Comparison of ENCODE assay signal across 14 cellular contexts in genomic region chr19:54373781-54374266, GRCh38. TPM values are rescaled to one million over a fixed set of nuclear protein-coding genes. Genes with fewer than 3 reads are reported as not detected.
DNase-seq lines count a peak whose midpoint lies in the region; ATAC-seq and TF ChIP-seq lines count a peak whose summit lies in the region.
"Had no signal": no experiment of that assay in that cellular context is flagged by ENCODE, and none has a peak within 500 bp of the region (broad histone marks: within the 10 kb centered on the region; RNA-seq: fewer than 3 reads in every experiment).

No MANE protein-coding gene starts in this region.

- no peaks in the 10 kb centered on the region for H3K27me3 ChIP-seq in CD4-positive, CD25-positive, alpha-beta regulatory T cell (ENCODE audit: control insufficient read depth, insufficient read depth, low read length)
- H3K27me3 ChIP-seq in MM.1S (replicated peaks; ENCODE audit: insufficient read depth, low read length) (peaks cover 6% of the 10 kb centered on the region; the same call in 1 of the 2 replicates), adrenal gland (no peaks in the 10 kb centered on the region)
- no peaks in the 10 kb centered on the region for H3K27me3 ChIP-seq in naive thymus-derived CD4-positive, alpha-beta T cell (ENCODE audit: control insufficient read depth in 2 of 2, insufficient read depth in 2 of 2, low read length in 2 of 2)

- H3K27ac Mint-ChIP-seq in CD4-positive, CD25-positive, alpha-beta regulatory T cell = no peak overlapping the region
- peak overlapping the region in 6 of 9 donors; percentile 14 to 79 (median 42) for H3K27ac Mint-ChIP-seq in naive thymus-derived CD4-positive, alpha-beta T cell
- H3K27ac Mint-ChIP-seq: WTC11 had no signal

- H3K27me3 Mint-ChIP-seq in CD4-positive, CD25-positive, alpha-beta regulatory T cell = peaks cover 15% of the 10 kb centered on the region
- H3K27me3 Mint-ChIP-seq in naive thymus-derived CD4-positive, alpha-beta T cell = peaks cover 0 to 41% (median 0%) of the 10 kb centered on the region in 5 donors

- TF ChIP-seq CTCF in MM.1S (IDR thresholded peaks at IDR 0.05; ENCODE audit: low read length) (no peak), adrenal gland (IDR thresholded peaks at IDR 0.05) (no peak)

- peaks cover 26 to 83% (median 60%) of the 10 kb centered on the region in 4 donors for H3K4me1 Mint-ChIP-seq in CD4-positive, CD25-positive, alpha-beta regulatory T cell
- H3K4me1 Mint-ChIP-seq in naive thymus-derived CD4-positive, alpha-beta T cell = peaks cover 54 to 89% (median 79%) of the 10 kb centered on the region in 7 donors
- H3K4me1 Mint-ChIP-seq: WTC11 had no signal

- 57 to 75% (median 60%) methylated on average over 4 of the region's 4 CpGs for WGBS in adrenal gland, 4 donors

- H3K9me3 Mint-ChIP-seq in CD4-positive, CD25-positive, alpha-beta regulatory T cell = no peaks in the 10 kb centered on the region
- H3K9me3 Mint-ChIP-seq in naive thymus-derived CD4-positive, alpha-beta T cell = peaks cover 0 to 6% (median 0%) of the 10 kb centered on the region in 11 donors

- H3K9me2 ChIP-seq in MM.1S (replicated peaks; ENCODE audit: insufficient read depth, low read length) = no peaks in the 10 kb centered on the region

- H3K27ac ChIP-seq in CD4-positive, CD25-positive, alpha-beta regulatory T cell (ENCODE audit: insufficient read depth, low read length, poor library complexity, severe bottlenecking) = no peak overlapping the region
- H3K27ac ChIP-seq in MM.1S (ENCODE audit: low read length) (peak overlapping the region; percentile 51; the same call in 1 of the 2 replicates), adrenal gland (peak overlapping the region in 2 of 5 donors; percentile 38 to 83)
- no peak overlapping the region for H3K27ac ChIP-seq in naive thymus-derived CD4-positive, alpha-beta T cell (ENCODE audit: low read depth, low read length)
- H3K27ac ChIP-seq: esophagus muscularis mucosa had no signal

- no peaks in the 10 kb centered on the region for H4K20me1 ChIP-seq in MM.1S (ENCODE audit: insufficient read depth, low read length)

- H3K4me2 ChIP-seq in MM.1S (ENCODE audit: low read depth, low read length) = no peak overlapping the region; the same call in 1 of the 2 replicates

- CTCF ChIA-PET in naive thymus-derived CD4-positive, alpha-beta T cell (lab: Charles Lee) = interaction anchor here (2.8 to 2.9 kb wide), 2 partner anchors 14 to 17 kb away, joined by 13 to 17 read pairs; no protein-coding TSS in a partner anchor

- DNase-seq in CD4-positive, CD25-positive, alpha-beta regulatory T cell = no peak
- DNase-seq in MM.1S = peak; percentile 66
- peak in 5 of 7 donors; percentile 33 to 65 (median 54) for DNase-seq in adrenal gland
- DNase-seq in naive thymus-derived CD4-positive, alpha-beta T cell = no peak
- DNase-seq in SW480 (ENCODE audit: low spot score) = no peak
- DNase-seq in cortex of kidney (lab: John Stamatoyannopoulos, UW) = no peak
- DNase-seq: activated effector memory CD4-positive, alpha-beta T cell treated with anti-CD3 and anti-CD28 coated beads, Interleukin-2, amount 50 U/mL, for 16 hours; cerebellar nuclear complex; COR-L47 had no signal

- no peaks in the 10 kb centered on the region for H3K9me3 ChIP-seq in CD4-positive, CD25-positive, alpha-beta regulatory T cell (ENCODE audit: control insufficient read depth in 2 of 2, low read length in 2 of 2)
- H3K9me3 ChIP-seq in MM.1S (replicated peaks; ENCODE audit: insufficient read depth, low read length) = no peaks in the 10 kb centered on the region
- H3K9me3 ChIP-seq in adrenal gland (replicated peaks in 1 of 3) = no peaks in the 10 kb centered on the region
- H3K9me3 ChIP-seq in naive thymus-derived CD4-positive, alpha-beta T cell (ENCODE audit: control insufficient read depth in 2 of 3, low read length in 3 of 3) = no peaks in the 10 kb centered on the region
- H3K9me3 ChIP-seq: esophagus muscularis mucosa had no signal

- H3K4me1 ChIP-seq in CD4-positive, CD25-positive, alpha-beta regulatory T cell (ENCODE audit: control insufficient read depth, insufficient read depth, low read length, poor library complexity, severe bottlenecking) = peaks cover 62% of the 10 kb centered on the region
- H3K4me1 ChIP-seq in MM.1S (ENCODE audit: low read length) = peaks cover 19% of the 10 kb centered on the region
- no peaks in the 10 kb centered on the region for H3K4me1 ChIP-seq in adrenal gland (replicated peaks in 1 of 2)
- peaks cover 50 to 67% of the 10 kb centered on the region in 2 donors for H3K4me1 ChIP-seq in naive thymus-derived CD4-positive, alpha-beta T cell (ENCODE audit: control insufficient read depth in 2 of 2, insufficient read depth in 2 of 2, low read length in 2 of 2)
- H3K4me1 ChIP-seq: esophagus muscularis mucosa had no signal

- H3K4me3 ChIP-seq in CD4-positive, CD25-positive, alpha-beta regulatory T cell (ENCODE audit: low read depth, low read length) = no peak overlapping the region
- no peak overlapping the region for H3K4me3 ChIP-seq in MM.1S (ENCODE audit: low read length)
- no peak overlapping the region for H3K4me3 ChIP-seq in adrenal gland
- H3K4me3 ChIP-seq in naive thymus-derived CD4-positive, alpha-beta T cell (ENCODE audit: low read length) = no peak overlapping the region
- H3K4me3 ChIP-seq: esophagus muscularis mucosa had no signal

- H3K36me3 Mint-ChIP-seq in CD4-positive, CD25-positive, alpha-beta regulatory T cell = no peaks in the 10 kb centered on the region
- H3K36me3 Mint-ChIP-seq in naive thymus-derived CD4-positive, alpha-beta T cell = peaks cover 0 to 25% (median 0%) of the 10 kb centered on the region in 5 donors
- H3K36me3 Mint-ChIP-seq: WTC11 had no signal

- no peak for TF ChIP-seq POLR2A in adrenal gland (IDR thresholded peaks at IDR 0.05)

- intact Hi-C loops in adrenal gland (cut with DNase I) = no loop called here
- intact Hi-C loops in naive thymus-derived CD4-positive, alpha-beta T cell (cut with micrococcal nuclease) = loop anchor here in 1 of 2 donors (10.0 kb wide), 1 partner anchor 509 kb away; the partner anchor contains the start of gene MYADM

- no peak overlapping the region for H3K9ac ChIP-seq in MM.1S (ENCODE audit: low read length)

- POLR2A ChIA-PET in naive thymus-derived CD4-positive, alpha-beta T cell (lab: Charles Lee) = interaction anchor here (2.3 to 2.6 kb wide), 3 partner anchors 11 to 15 kb away, joined by 4 to 12 read pairs (median 7); no protein-coding TSS in a partner anchor

- no peak overlapping the region for H2AFZ ChIP-seq in MM.1S (ENCODE audit: low read length)

- H3K79me2 ChIP-seq in MM.1S (ENCODE audit: low read length) = peaks cover 8% of the 10 kb centered on the region

- peak overlapping the region in 3 of 4 donors; percentile 5 to 31 (median 20) for H3K4me3 Mint-ChIP-seq in CD4-positive, CD25-positive, alpha-beta regulatory T cell
- peak overlapping the region; percentile 29 to 95 (median 88) for H3K4me3 Mint-ChIP-seq in naive thymus-derived CD4-positive, alpha-beta T cell
- H3K4me3 Mint-ChIP-seq: WTC11 had no signal

- no peak for ATAC-seq in CD4-positive, CD25-positive, alpha-beta regulatory T cell (ENCODE audit: low read depth in 2 of 2)
- peak; percentile 56 for ATAC-seq in naive thymus-derived CD4-positive, alpha-beta T cell
- ATAC-seq in GM19035 (IDR thresholded peaks at IDR 0.05; ENCODE audit: unreplicated experiment) = no peak
- ATAC-seq in HG02981 (IDR thresholded peaks at IDR 0.05; ENCODE audit: unreplicated experiment) = no peak
- ATAC-seq: WTC11 had no signal

- H3F3A ChIP-seq in MM.1S (ENCODE audit: insufficient read depth, low read length) = peaks cover 42% of the 10 kb centered on the region

- no peaks in the 10 kb centered on the region for H3K36me3 ChIP-seq in CD4-positive, CD25-positive, alpha-beta regulatory T cell (ENCODE audit: control insufficient read depth, insufficient read depth, low read length)
- no peaks in the 10 kb centered on the region for H3K36me3 ChIP-seq in MM.1S (replicated peaks; ENCODE audit: insufficient read depth, low read length)
- H3K36me3 ChIP-seq in adrenal gland (replicated peaks in 1 of 2) = no peaks in the 10 kb centered on the region
- no peaks in the 10 kb centered on the region for H3K36me3 ChIP-seq in naive thymus-derived CD4-positive, alpha-beta T cell (ENCODE audit: control insufficient read depth in 2 of 3, insufficient read depth in 3 of 3, low read length in 3 of 3)
- H3K36me3 ChIP-seq: esophagus muscularis mucosa had no signal

RNA-seq across cellular contexts. Expression of gene LAIR1, which starts 9.1 kb away (rescaled TPM):
- total RNA-seq in CD4-positive, CD25-positive, alpha-beta regulatory T cell = 33.2 TPM
- polyA plus RNA-seq in CD4-positive, CD25-positive, alpha-beta regulatory T cell = 10 to 100 TPM; 39.3 to 61.8 (median 45.3) TPM
- total RNA-seq in adrenal gland = 10 to 100 TPM; 12.0 to 80.7 (median 50.8) TPM
- polyA plus RNA-seq in adrenal gland = 10 to 100 TPM; 14.4 to 39.2 (median 21.6) TPM
- total RNA-seq in naive thymus-derived CD4-positive, alpha-beta T cell = 10 to 100 TPM; 47.0 to 92.3 (median 82.3) TPM
- polyA plus RNA-seq in naive thymus-derived CD4-positive, alpha-beta T cell = 10 to 100 TPM; 48.6 to 98.1 TPM

RNA-seq across cellular contexts. Expression of gene LILRA4, which starts 34.9 kb away (rescaled TPM):
- not detected for total RNA-seq in CD4-positive, CD25-positive, alpha-beta regulatory T cell
- polyA plus RNA-seq in CD4-positive, CD25-positive, alpha-beta regulatory T cell = not detected
- 1 to 10 TPM in 1 of 8 donors, under 1 TPM in 3, not detected in 4; 0.18 to 1.3 (median 0.33) TPM for total RNA-seq in adrenal gland
- not detected for polyA plus RNA-seq in adrenal gland
- 1 to 10 TPM in 2 of 5 experiments, not detected in 3; 3.5 to 8.9 TPM for total RNA-seq in naive thymus-derived CD4-positive, alpha-beta T cell
- polyA plus RNA-seq in naive thymus-derived CD4-positive, alpha-beta T cell = not detected
- total RNA-seq: esophagus muscularis mucosa, OCI-LY7, WTC11 had no signal

RNA-seq across cellular contexts. Expression of gene TTYH1, which starts 41.4 kb away (rescaled TPM):
- not detected for total RNA-seq in CD4-positive, CD25-positive, alpha-beta regulatory T cell
- under 1 TPM in 3 of 4 donors, not detected in 1; 0.17 to 1.00 (median 0.31) TPM for polyA plus RNA-seq in CD4-positive, CD25-positive, alpha-beta regulatory T cell
- total RNA-seq in adrenal gland = 1 to 10 TPM in 2 of 8 donors, under 1 TPM in 3, not detected in 3; 0.61 to 3.3 (median 0.81) TPM
- 1 to 10 TPM in 2 of 3 donors, not detected in 1; 1.6 to 1.7 TPM for polyA plus RNA-seq in adrenal gland
- 1 to 10 TPM in 1 of 5 experiments, under 1 TPM in 1, not detected in 3; 0.10 to 1.8 TPM for total RNA-seq in naive thymus-derived CD4-positive, alpha-beta T cell
- polyA plus RNA-seq in naive thymus-derived CD4-positive, alpha-beta T cell = under 1 TPM; 0.23 to 0.40 TPM

Comparison
In these comparisons a context has a peak if more than half of its experiments do, and no peak if none do; other contexts are left out.
1. DNase-seq: peak in MM.1S (single experiment) and adrenal gland (5 of 7); none in CD4-positive, CD25-positive, alpha-beta regulatory T cell (0 of 3), naive thymus-derived CD4-positive, alpha-beta T cell (0 of 9), SW480 (single experiment) and cortex of kidney (single experiment).
2. H3K27ac Mint-ChIP-seq: peak in naive thymus-derived CD4-positive, alpha-beta T cell (6 of 9); none in CD4-positive, CD25-positive, alpha-beta regulatory T cell (0 of 3).